Comparison of ENCODE assay signal across 14 cellular contexts in genomic region chr2:160836755-160837154, GRCh38.
DNase-seq lines count a peak whose midpoint lies in the region; ATAC-seq and TF ChIP-seq lines count a peak whose summit lies in the region.
"Had no signal": no experiment of that assay in that cellular context is flagged by ENCODE, and none has a peak within 500 bp of the region (broad histone marks: within the 10 kb centered on the region; RNA-seq: fewer than 3 reads in every experiment).

No MANE protein-coding gene starts in this region.

- TF ChIP-seq CTCF in HFF-Myc (IDR thresholded peaks at IDR 0.05; ENCODE audit: low read depth, low read length, missing control alignments): no peak
- TF ChIP-seq CTCF in prostate gland (IDR thresholded peaks at IDR 0.05): no peak

- ATAC-seq in GM18907 (IDR thresholded peaks at IDR 0.05; ENCODE audit: unreplicated experiment): no peak
- ATAC-seq: activated naive CD8-positive, alpha-beta T cell treated with anti-CD3 and anti-CD28 coated beads, Interleukin-2, amount 50 U/mL, for 24 hours; T-cell had no signal

- H3K4me3 ChIP-seq in HFF-Myc (replicated peaks; ENCODE audit: low read depth, low read length) (no peak overlapping the region), prostate gland (no peak overlapping the region)

- H3K9me3 ChIP-seq in prostate gland: no peaks in the 10 kb centered on the region

- WGBS in prostate gland: 22% methylated on average over 1 of the region's 1 CpG

- no peaks in the 10 kb centered on the region for H3K4me1 ChIP-seq in prostate gland (replicated peaks)

- DNase-seq in HFF-Myc (ENCODE audit: extremely low read depth, low read depth) (peak; percentile 91), amniotic stem cell (lab: John Stamatoyannopoulos, UW) (peak; percentile 83), iris pigment epithelial cell (ENCODE audit: low read depth) (peak; percentile 96), stromal cell of bone marrow (ENCODE audit: low read depth) (peak; percentile 78), prostate gland (ENCODE audit: low spot score) (no peak), activated gamma-delta T cell (lab: John Stamatoyannopoulos, UW) (no peak)
- DNase-seq: activated CD8-positive, alpha-beta memory T cell treated with anti-CD3 and anti-CD28 coated beads for 24 hours; activated naive CD8-positive, alpha-beta T cell treated with anti-CD3 and anti-CD28 coated beads, Interleukin-2, amount 50 U/mL, for 24 hours; H7; NCI-H1092 treated with DMSO at 0.1 percent for 48 hours; NCI-H774; small intestine; T-cell had no signal

- H3K27ac ChIP-seq in prostate gland: no peak overlapping the region

- H3K27me3 ChIP-seq in prostate gland (replicated peaks; ENCODE audit: insufficient read depth): no peaks in the 10 kb centered on the region

- TF ChIP-seq POLR2A in prostate gland (IDR thresholded peaks at IDR 0.05): no peak

- H3K36me3 ChIP-seq in prostate gland: no peaks in the 10 kb centered on the region

- intact Hi-C loops in prostate gland (cut with DNase I): no loop called here

Comparison
In these comparisons a context has a peak if more than half of its experiments do, and no peak if none do; other contexts are left out.
1. DNase-seq: peak in HFF-Myc (single experiment), amniotic stem cell (single experiment), iris pigment epithelial cell (single experiment) and stromal cell of bone marrow (single experiment); none in prostate gland (single experiment) and activated gamma-delta T cell (single experiment).